9 cellular contexts compared by ENCODE assay signal in genomic region chr9:126915846-126916543, GRCh38. TPM values are rescaled to one million over a fixed set of nuclear protein-coding genes. Genes with fewer than 3 reads are reported as not detected.
DNase-seq lines count a peak whose midpoint lies in the region; ATAC-seq and TF ChIP-seq lines count a peak whose summit lies in the region.
"Had no signal": no experiment of that assay in that cellular context is flagged by ENCODE, and none has a peak within 500 bp of the region (broad histone marks: within the 10 kb centered on the region; RNA-seq: fewer than 3 reads in every experiment).

No MANE protein-coding gene starts in this region.

- RAD21 ChIA-PET in HCT116 (lab: Charles Lee; ENCODE audit: low non-redundant PET in 1 of 2, low total read pairs in 2 of 2, uncharacterized antibody in 2 of 2, unreplicated experiment in 2 of 2), result interaction anchor here in 1 of 2 experiments (0.6 kb wide), 1 partner anchor 158 kb away, joined by 3 read pairs; no protein-coding TSS in a partner anchor

- 82 to 85% (median 84%) methylated on average over 15 of the region's 15 CpGs for WGBS in psoas muscle, 3 donors

- POLR2A ChIA-PET in HCT116 (lab: Charles Lee) (no interaction called here), OCI-LY7 (lab: Charles Lee) (interaction anchor here (0.6 kb wide), 1 partner anchor 251 kb away, joined by 4 read pairs; no protein-coding TSS in a partner anchor)

- H3K79me2 ChIP-seq in HCT116 (ENCODE audit: insufficient read depth, low read length), result no peaks in the 10 kb centered on the region
- H3K79me2 ChIP-seq in OCI-LY7 (ENCODE audit: insufficient read depth, low read depth, low read length), result no peaks in the 10 kb centered on the region

- H4K20me1 ChIP-seq in HCT116 (ENCODE audit: insufficient read depth), result no peaks in the 10 kb centered on the region
- H4K20me1 ChIP-seq in OCI-LY7 (ENCODE audit: insufficient read depth, low read length), result no peaks in the 10 kb centered on the region

- H3K27ac ChIP-seq in HCT116 (ENCODE audit: low read depth, low read length) (no peak overlapping the region), OCI-LY7 (ENCODE audit: low read depth, low read length, poor library complexity, severe bottlenecking) (no peak overlapping the region), psoas muscle (no peak overlapping the region)
- H3K27ac ChIP-seq: SJSA1 had no signal

- DNase-seq in HCT116 (ENCODE audit: low read depth, low spot score) (no peak), OCI-LY7 (ENCODE audit: low spot score) (no peak), epithelial cell of proximal tubule (ENCODE audit: low read depth) (no peak), psoas muscle (no peak), A172 (ENCODE audit: low spot score) (no peak), DMS 273 treated with DMSO at 0.1 percent for 48 hours (lab: John Stamatoyannopoulos, UW) (no peak)
- DNase-seq: mesenchymal stem cell had no signal

- H3K9me2 ChIP-seq in HCT116 (ENCODE audit: insufficient read depth) (no peaks in the 10 kb centered on the region), OCI-LY7 (ENCODE audit: insufficient read depth, low read length) (no peaks in the 10 kb centered on the region)

- H3K36me3 ChIP-seq in HCT116 (ENCODE audit: control insufficient read depth in 1 of 2, insufficient read depth in 2 of 2, low read length in 2 of 2) (no peaks in the 10 kb centered on the region), OCI-LY7 (ENCODE audit: insufficient read depth, low read length) (no peaks in the 10 kb centered on the region), psoas muscle (ENCODE audit: insufficient read depth in 1 of 2, low read depth in 1 of 2) (no peaks in the 10 kb centered on the region)
- H3K36me3 ChIP-seq: SJSA1 had no signal

- BruUV-seq in HCT116 (replicated peaks; lab: Mats Ljungman, UMichigan) (TSS peak; percentile 46), OCI-LY7 (replicated peaks; lab: Mats Ljungman, UMichigan) (no TSS peak)

- no peak for ATAC-seq in HCT116
- no peak for ATAC-seq in psoas muscle
- no peak for ATAC-seq in HG02884 (IDR thresholded peaks at IDR 0.05; ENCODE audit: unreplicated experiment)

- H2AFZ ChIP-seq in HCT116 (ENCODE audit: low read depth, low read length, poor library complexity, severe bottlenecking) (no peak overlapping the region), OCI-LY7 (ENCODE audit: low read length) (no peak overlapping the region)

- no peaks in the 10 kb centered on the region for H3K27me3 ChIP-seq in HCT116 (ENCODE audit: insufficient read depth, low read length)
- no peaks in the 10 kb centered on the region for H3K27me3 ChIP-seq in psoas muscle (ENCODE audit: insufficient read depth in 3 of 3, low read length in 2 of 3)
- H3K27me3 ChIP-seq: SJSA1 had no signal

- H3K9me3 ChIP-seq in HCT116 (ENCODE audit: control insufficient read depth in 1 of 2, insufficient read depth in 1 of 2, low read depth in 1 of 2, low read length in 2 of 2) (no peaks in the 10 kb centered on the region), OCI-LY7 (ENCODE audit: low read length) (no peaks in the 10 kb centered on the region), psoas muscle (no peaks in the 10 kb centered on the region)
- H3K9me3 ChIP-seq: SJSA1 had no signal

- TF ChIP-seq CTCF in HCT116 (IDR thresholded peaks at IDR 0.05 in 2 of 3, conservative IDR thresholded peaks at IDR 0.05 in 1 of 3; ENCODE audit: borderline replicate concordance in 1 of 3, insufficient read depth in 1 of 3, low read depth in 2 of 3, low read length in 2 of 3), result no peak
- TF ChIP-seq CTCF in OCI-LY7 (conservative IDR thresholded peaks at IDR 0.05; ENCODE audit: low read length), result no peak
- no peak for TF ChIP-seq CTCF in epithelial cell of proximal tubule (conservative IDR thresholded peaks at IDR 0.05; ENCODE audit: low read depth, low read length)
- no peak for TF ChIP-seq CTCF in psoas muscle (IDR thresholded peaks at IDR 0.05)

- H3K4me2 ChIP-seq in HCT116 (ENCODE audit: low read length), result peak overlapping the region; percentile 76
- H3K4me2 ChIP-seq in OCI-LY7 (ENCODE audit: low read length), result peak overlapping the region; percentile 92

- peak overlapping the region; percentile 49 to 53 for H3K4me3 ChIP-seq in HCT116 (replicated peaks in 1 of 2; ENCODE audit: low read depth in 1 of 2, low read length in 2 of 2)
- peak overlapping the region; percentile 69 for H3K4me3 ChIP-seq in OCI-LY7 (ENCODE audit: low read depth, low read length, poor library complexity, severe bottlenecking)
- peak overlapping the region; percentile 46 for H3K4me3 ChIP-seq in epithelial cell of proximal tubule (ENCODE audit: low read depth, low read length)
- H3K4me3 ChIP-seq in psoas muscle, result peak overlapping the region; percentile 68
- H3K4me3 ChIP-seq: SJSA1 had no signal

- intact Hi-C loops in HCT116 (cut with micrococcal nuclease) (no loop called here), OCI-LY7 (cut with micrococcal nuclease; ENCODE audit: unreplicated experiment) (loop anchor here (10.0 kb wide), 1 partner anchor 111 kb away; the partner anchor contains the start of gene ZBTB43), psoas muscle (cut with DNase I) (no loop called here)

- TF ChIP-seq RAD21 in HCT116 (IDR thresholded peaks at IDR 0.05; ENCODE audit: low read depth), result no peak

- peaks cover 2 to 23% of the 10 kb centered on the region in 2 experiments; a peak in 3 of 4 replicates for H3K4me1 ChIP-seq in HCT116 (ENCODE audit: control insufficient read depth in 1 of 2, insufficient read depth in 2 of 2, low read length in 2 of 2)
- peaks cover 7% of the 10 kb centered on the region for H3K4me1 ChIP-seq in OCI-LY7 (ENCODE audit: insufficient read depth, low read length, poor library complexity, severe bottlenecking)
- peaks cover 3% of the 10 kb centered on the region for H3K4me1 ChIP-seq in psoas muscle

- CTCF ChIA-PET in HCT116 (lab: Charles Lee), result no interaction called here
- CTCF ChIA-PET in OCI-LY7 (lab: Charles Lee; ENCODE audit: unreplicated experiment), result interaction anchor here (0.5 to 0.6 kb wide), 2 partner anchors 56 to 540 kb away, joined by 3 to 7 read pairs; no protein-coding TSS in a partner anchor

- H3K9ac ChIP-seq in HCT116 (ENCODE audit: low read length), result peak overlapping the region; percentile 20; the same call in 1 of the 2 replicates

- TF ChIP-seq POLR2A in HCT116 (IDR thresholded peaks at IDR 0.05; ENCODE audit: borderline replicate concordance, extremely low read depth, insufficient read depth, insufficient read length), result no peak

TF ChIP-seq in HCT116, 20 proteins besides CTCF, POLR2A, EP300 and RAD21 (continues in another document):
- no peak for TF ChIP-seq SIN3A (IDR thresholded peaks at IDR 0.05; ENCODE audit: low read depth)
- TF ChIP-seq EZH2 (IDR thresholded peaks at IDR 0.05), result no peak
- TF ChIP-seq REST (IDR thresholded peaks at IDR 0.05; ENCODE audit: low read depth), result no peak
- no peak for TF ChIP-seq ZBTB33 (IDR thresholded peaks at IDR 0.05; ENCODE audit: extremely low read depth, insufficient replicate concordance, low read length)
- TF ChIP-seq CBX3 (IDR thresholded peaks at IDR 0.05; ENCODE audit: low read depth), result no peak

RNA-seq across cellular contexts. Expression of gene RALGPS1, which starts 1.4 kb away (rescaled TPM):
- total RNA-seq in HCT116 (2021; ENCODE audit: unreplicated experiment) (7.6 TPM), OCI-LY7 (2022) (14.1 and 16.3 TPM in 2 replicates), epithelial cell of proximal tubule (2.6 and 4.0 TPM in 2 replicates), psoas muscle (1 to 10 TPM; 5.3 to 7.7 (median 5.7) TPM)
- polyA plus RNA-seq in HCT116 (2012), result 4.2 and 7.3 TPM in 2 replicates
- 8.3 and 14.4 TPM in 2 replicates for total RNA-seq in OCI-LY7 (2014; rRNA removed; shearing (Covaris generic))
- polyA plus RNA-seq in psoas muscle, result 1 to 10 TPM; 3.9 to 6.0 (median 4.1) TPM
- 4.6 and 15.3 TPM in 2 replicates for total RNA-seq in A172 (2014; rRNA removed; shearing (Covaris generic))

RNA-seq across cellular contexts. Expression of gene ZBTB34, which starts 55.6 kb away (rescaled TPM):
- 5.6 TPM for total RNA-seq in HCT116 (2021; ENCODE audit: unreplicated experiment)
- 1.9 and 2.4 TPM in 2 replicates for polyA plus RNA-seq in HCT116 (2012)
- total RNA-seq in OCI-LY7 (2014; rRNA removed; shearing (Covaris generic)), result 6.5 and 7.5 TPM in 2 replicates
- 11.3 and 12.3 TPM in 2 replicates for total RNA-seq in OCI-LY7 (2022)
- total RNA-seq in epithelial cell of proximal tubule, result 3.6 and 6.5 TPM in 2 replicates
- 1 to 10 TPM; 4.4 to 7.3 (median 5.5) TPM for total RNA-seq in psoas muscle
- polyA plus RNA-seq in psoas muscle, result 1 to 10 TPM; 2.0 to 5.0 (median 2.1) TPM
- 5.0 and 5.5 TPM in 2 replicates for total RNA-seq in A172 (2014; rRNA removed; shearing (Covaris generic))
